In the genomic region with DNA sequence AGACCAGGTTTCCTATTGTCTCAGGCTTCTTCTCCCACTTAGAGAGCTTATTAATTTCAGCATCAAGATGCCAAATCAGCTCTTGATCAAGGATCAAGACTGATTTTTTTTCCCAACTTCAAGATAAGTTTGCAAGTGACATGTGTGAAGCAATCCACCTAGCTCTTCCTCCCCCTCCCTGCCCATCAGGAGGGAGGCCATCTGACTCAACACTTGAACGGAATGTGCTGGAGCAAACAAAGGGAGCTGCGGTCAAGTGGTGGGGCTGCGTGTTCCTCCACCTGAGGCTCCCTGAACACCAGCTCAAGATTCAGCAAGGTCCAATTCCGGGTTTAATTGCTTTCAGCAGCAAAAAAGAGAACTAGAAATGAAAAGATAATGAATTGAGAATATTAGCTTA, we compare ENCODE assay signal across 15 cellular contexts. TPM values are rescaled to one million over a fixed set of nuclear protein-coding genes. Genes with fewer than 3 reads are reported as not detected.
A peak's percentile ranks its signal among the peaks of the same experiment; 100 is the strongest.
DNase-seq lines count a peak whose midpoint lies in the region; ATAC-seq, FAIRE-seq and TF ChIP-seq lines count a peak whose summit lies in the region.
"Had no signal": no experiment of that assay in that cellular context is flagged by ENCODE, and none has a peak within 500 bp of the region (broad histone marks: within the 10 kb centered on the region; RNA-seq: fewer than 3 reads in every experiment).

No MANE protein-coding gene starts in this region.

- H3K23me2 ChIP-seq in H1 (ENCODE audit: low read depth, low read length): no peaks in the 10 kb centered on the region

- no peak overlapping the region for H2AK5ac ChIP-seq in H1 (ENCODE audit: low read depth, low read length)

- WGBS in H1 (ENCODE audit: extremely low coverage in 1 of 2, insufficient coverage in 1 of 2, insufficient read length in 1 of 2, insufficient replicate concordance in 2 of 2, low coverage in 1 of 2, low lambda C conversion rate in 2 of 2, missing lambda C conversion rate in 1 of 2), 2 experiments: 95% methylated on average over 4 of the region's 4 CpGs; no CpG with 5 or more reads in 1 of the 2 experiments
- WGBS in prostate gland: 52% methylated on average over 4 of the region's 4 CpGs

- H3K9ac ChIP-seq in H1 (replicated peaks in 1 of 4; ENCODE audit: extremely low read depth in 1 of 4, low read depth in 3 of 4, low read length in 3 of 4) (no peak overlapping the region), neural progenitor cell (no peak overlapping the region)

- no peak overlapping the region for H2BK120ac ChIP-seq in H1 (replicated peaks; ENCODE audit: low read depth, low read length)

- intact Hi-C loops in prostate gland (cut with DNase I): loop anchor here (5.0 to 10.0 kb wide), 3 partner anchors 92 to 427 kb away; partner anchors contain the start of gene VSTM2L

- no peak overlapping the region for H2BK20ac ChIP-seq in H1 (ENCODE audit: low read length)

- no peaks in the 10 kb centered on the region for H3K9me3 Mint-ChIP-seq in neural progenitor cell
- H3K9me3 Mint-ChIP-seq: activated naive CD8-positive, alpha-beta T cell treated with anti-CD3 and anti-CD28 coated beads, Interleukin-2, amount 50 U/mL, for 24 hours had no signal

- peaks cover 6% of the 10 kb centered on the region for H3F3A ChIP-seq in neural progenitor cell (ENCODE audit: low read depth)

- H4K91ac ChIP-seq in H1 (replicated peaks; ENCODE audit: insufficient read length, low read length): no peak overlapping the region

- no peak for TF ChIP-seq CTCF in H1 (IDR thresholded peaks at IDR 0.05; ENCODE audit: control extremely low read depth in 1 of 3, insufficient read depth in 1 of 3, low read depth in 1 of 3, low read length in 3 of 3)
- no peak for TF ChIP-seq CTCF in prostate gland (IDR thresholded peaks at IDR 0.05)
- TF ChIP-seq CTCF in neural progenitor cell (IDR thresholded peaks at IDR 0.05): no peak

- FAIRE-seq in H1 (lab: Jason Lieb, UNC): no peak

- H3K14ac ChIP-seq in H1 (ENCODE audit: insufficient read length): no peak overlapping the region

- H3K9me3 ChIP-seq in H1 (ENCODE audit: insufficient read depth in 2 of 2, low read depth in 1 of 2, low read length in 1 of 2) (no peaks in the 10 kb centered on the region), prostate gland (no peaks in the 10 kb centered on the region), neural progenitor cell (ENCODE audit: low read depth) (no peaks in the 10 kb centered on the region)
- H3K9me3 ChIP-seq: thoracic aorta had no signal

- H4K20me1 ChIP-seq in H1 (replicated peaks in 1 of 2; ENCODE audit: control insufficient read depth in 1 of 2, insufficient read depth in 2 of 2, low read length in 2 of 2): peaks cover 3 to 10% of the 10 kb centered on the region in 2 experiments
- no peaks in the 10 kb centered on the region for H4K20me1 ChIP-seq in neural progenitor cell (ENCODE audit: low read depth)

- no peak overlapping the region for H3K23ac ChIP-seq in H1 (ENCODE audit: insufficient read length)

- TF ChIP-seq EP300 in H1 (IDR thresholded peaks at IDR 0.05; ENCODE audit: borderline replicate concordance in 1 of 2, low read depth in 2 of 2, low read length in 2 of 2): no peak

- H3K79me1 ChIP-seq in H1 (ENCODE audit: low read depth, low read length): no peaks in the 10 kb centered on the region; the same call in 1 of the 2 replicates

- H3K4ac ChIP-seq in H1 (replicated peaks; ENCODE audit: insufficient read length, low read depth, low read length): no peak overlapping the region

- CTCF ChIA-PET in H1 (lab: Charles Lee; ENCODE audit: partially characterized antibody): interaction anchor here (0.9 to 5.3 kb wide), 14 partner anchors 11 to 432 kb away, joined by 3 to 32 read pairs (median 8); partner anchors contain the start of gene VSTM2L

- ATAC-seq in HG02840 (IDR thresholded peaks at IDR 0.05; ENCODE audit: low FRiP score, unreplicated experiment) (no peak), HG03095 (IDR thresholded peaks at IDR 0.05; ENCODE audit: unreplicated experiment) (no peak)
- ATAC-seq: activated naive CD8-positive, alpha-beta T cell treated with anti-CD3 and anti-CD28 coated beads, Interleukin-2, amount 50 U/mL, for 24 hours; esophagus mucosa; left colon had no signal

- H3K27ac ChIP-seq in H1 (ENCODE audit: low read depth, low read length) (no peak overlapping the region), prostate gland (no peak overlapping the region), neural progenitor cell (no peak overlapping the region)
- H3K27ac ChIP-seq: thoracic aorta had no signal

- H3K4me2 ChIP-seq in H1 (ENCODE audit: insufficient read depth in 1 of 2, low read depth in 2 of 2, low read length in 2 of 2) (no peak overlapping the region), neural progenitor cell (no peak overlapping the region)

- no peaks in the 10 kb centered on the region for H3K27me3 Mint-ChIP-seq in neural progenitor cell (ENCODE audit: insufficient read depth, low read depth)
- H3K27me3 Mint-ChIP-seq: activated naive CD8-positive, alpha-beta T cell treated with anti-CD3 and anti-CD28 coated beads, Interleukin-2, amount 50 U/mL, for 24 hours had no signal

- H4K8ac ChIP-seq in H1 (ENCODE audit: extremely low read depth, insufficient read depth, low read length): no peak overlapping the region

- H3K36me3 ChIP-seq in H1 (ENCODE audit: control insufficient read depth in 2 of 4, insufficient read depth in 4 of 4, low read length in 3 of 4): peaks cover 12 to 62% (median 43%) of the 10 kb centered on the region in 4 experiments
- H3K36me3 ChIP-seq in prostate gland: no peaks in the 10 kb centered on the region
- H3K36me3 ChIP-seq in neural progenitor cell: peaks cover 5% of the 10 kb centered on the region

- H3K4me1 ChIP-seq in H1 (replicated peaks in 1 of 4; ENCODE audit: control insufficient read depth in 3 of 4, insufficient read depth in 4 of 4, low read length in 3 of 4) (no peaks in the 10 kb centered on the region; a peak in 2 of 7 replicates), prostate gland (replicated peaks) (peaks cover 33% of the 10 kb centered on the region), neural progenitor cell (no peaks in the 10 kb centered on the region)

- H3K79me2 ChIP-seq in H1 (ENCODE audit: control insufficient read depth in 1 of 2, insufficient read depth in 2 of 2, low read length in 2 of 2) (no peaks in the 10 kb centered on the region), neural progenitor cell (ENCODE audit: low read depth) (no peaks in the 10 kb centered on the region)

- no peak for TF ChIP-seq POLR2A in H1 (IDR thresholded peaks at IDR 0.05; ENCODE audit: control extremely low read depth in 1 of 2, low read depth in 2 of 2, low read length in 2 of 2)
- no peak for TF ChIP-seq POLR2A in prostate gland (IDR thresholded peaks at IDR 0.05)

- DNase-seq in GM03348 (ENCODE audit: low spot score) (peak; percentile 42), NCI-H510A treated with DMSO at 0.1 percent for 48 hours (lab: John Stamatoyannopoulos, UW) (peak; percentile 48), H1 (ENCODE audit: low read depth in 1 of 2, low spot score in 2 of 2) (no peak), prostate gland (ENCODE audit: low spot score) (peak; percentile 21), neural progenitor cell (ENCODE audit: low spot score) (no peak), NCI-H2196 treated with DMSO at 0.1 percent for 48 hours (lab: John Stamatoyannopoulos, UW; ENCODE audit: unreplicated experiment) (no peak)
- DNase-seq: activated CD8-positive, alpha-beta memory T cell treated with anti-CD3 and anti-CD28 coated beads for 24 hours; activated naive CD8-positive, alpha-beta T cell treated with anti-CD3 and anti-CD28 coated beads, Interleukin-2, amount 50 U/mL, for 24 hours; DND-41; Karpas-422; left colon had no signal

- H3K18ac ChIP-seq in H1 (ENCODE audit: extremely low read depth, low read length): no peak overlapping the region

- H3K4me3 Mint-ChIP-seq in neural progenitor cell: no peak overlapping the region
- H3K4me3 Mint-ChIP-seq: activated naive CD8-positive, alpha-beta T cell treated with anti-CD3 and anti-CD28 coated beads, Interleukin-2, amount 50 U/mL, for 24 hours had no signal

- POLR2A ChIA-PET in H1 (lab: Charles Lee; ENCODE audit: partially characterized antibody): interaction anchor here (0.7 kb wide), 1 partner anchor 662 kb away, joined by 3 read pairs; no protein-coding TSS in a partner anchor

- H2BK5ac ChIP-seq in H1 (ENCODE audit: low read depth, low read length): no peak overlapping the region

- no peaks in the 10 kb centered on the region for H3K27me3 ChIP-seq in H1 (replicated peaks in 1 of 4; ENCODE audit: control insufficient read depth in 3 of 4, extremely low read depth in 1 of 4, insufficient read depth in 3 of 4, low read length in 3 of 4)
- no peaks in the 10 kb centered on the region for H3K27me3 ChIP-seq in prostate gland (replicated peaks; ENCODE audit: insufficient read depth)
- no peaks in the 10 kb centered on the region for H3K27me3 ChIP-seq in neural progenitor cell

- H2AFZ ChIP-seq in H1 (ENCODE audit: low read length) (no peak overlapping the region), neural progenitor cell (replicated peaks) (no peak overlapping the region)

- no peak overlapping the region for H2BK15ac ChIP-seq in H1 (ENCODE audit: low read length)

- TF ChIP-seq RAD21 in H1 (IDR thresholded peaks at IDR 0.05 in 1 of 2, conservative IDR thresholded peaks at IDR 0.05 in 1 of 2; ENCODE audit: low read depth in 2 of 2, low read length in 2 of 2): no peak

- H3K56ac ChIP-seq in H1 (replicated peaks; ENCODE audit: insufficient read length, low read depth, low read length): no peak overlapping the region

- H2BK12ac ChIP-seq in H1 (ENCODE audit: low read depth, low read length): no peak overlapping the region

- H3K36me3 Mint-ChIP-seq in neural progenitor cell: peaks cover 23% of the 10 kb centered on the region

- no peak overlapping the region for H3K4me3 ChIP-seq in H1 (ENCODE audit: extremely low read depth in 1 of 4, insufficient read depth in 2 of 4, low read depth in 3 of 4, low read length in 4 of 4)
- H3K4me3 ChIP-seq in prostate gland: no peak overlapping the region
- H3K4me3 ChIP-seq in neural progenitor cell: no peak overlapping the region
- H3K4me3 ChIP-seq: thoracic aorta had no signal

- no peak overlapping the region for H3K27ac Mint-ChIP-seq in neural progenitor cell
- H3K27ac Mint-ChIP-seq: activated naive CD8-positive, alpha-beta T cell treated with anti-CD3 and anti-CD28 coated beads, Interleukin-2, amount 50 U/mL, for 24 hours had no signal

- H4K5ac ChIP-seq in H1 (ENCODE audit: insufficient read length, low read depth, low read length): no peak overlapping the region

- H3K4me1 Mint-ChIP-seq in neural progenitor cell: peaks cover 26% of the 10 kb centered on the region

RNA-seq across cellular contexts. Expression of gene TTI1, which starts 38.7 kb away (rescaled TPM):
- 47.0 TPM in 2 replicates for total RNA-seq in H1 (2021; fragmentation: NEBNext Ultra II Directional; extraction: Animal tissue kit (Norgen Biotek cat#: 25700))
- 34.1 and 38.7 TPM in 2 replicates for polyA plus RNA-seq in H1 (2011; rRNA removed)
- 36.0 TPM for polyA plus RNA-seq in H1 (2011; cell fraction: cytosol; rRNA removed)
- 46.9 TPM for polyA plus RNA-seq in H1 (2011; cell fraction: nucleus; rRNA removed)
- 38.2 to 42.6 TPM (median 41.6 TPM) in 4 replicates for polyA plus RNA-seq in H1 (2012, experiment 1 of 2)
- polyA plus RNA-seq in H1 (2012, experiment 2 of 2): 9.6 TPM
- 27.7 TPM for polyA plus RNA-seq in H1 (2013, experiment 1 of 2)
- 26.1 TPM for polyA plus RNA-seq in H1 (2013, experiment 2 of 2)
- 107 and 112 TPM in 2 replicates for polyA minus RNA-seq in H1 (2011; rRNA and poly(A)+ RNA removed)
- polyA minus RNA-seq in H1 (2011; cell fraction: cytosol; rRNA and poly(A)+ RNA removed): 39.5 TPM
- 62.0 TPM for polyA minus RNA-seq in H1 (2011; cell fraction: nucleus; rRNA and poly(A)+ RNA removed)
- 10 to 100 TPM; 14.8 to 26.2 TPM for total RNA-seq in prostate gland
- 52.1 and 55.9 TPM in 2 replicates for total RNA-seq in neural progenitor cell (ENCODE audit: low replicate concordance)

RNA-seq across cellular contexts. Expression of gene RPRD1B, which starts 39.0 kb away (rescaled TPM):
- 17.7 and 20.9 TPM in 2 replicates for total RNA-seq in H1 (2021; fragmentation: NEBNext Ultra II Directional; extraction: Animal tissue kit (Norgen Biotek cat#: 25700))
- polyA plus RNA-seq in H1 (2011; rRNA removed): 10.1 and 10.3 TPM in 2 replicates
- polyA plus RNA-seq in H1 (2011; cell fraction: cytosol; rRNA removed): 11.6 TPM
- 12.1 TPM for polyA plus RNA-seq in H1 (2011; cell fraction: nucleus; rRNA removed)
- 9.4 to 14.2 TPM (median 12.0 TPM) in 4 replicates for polyA plus RNA-seq in H1 (2012, experiment 1 of 2)
- polyA plus RNA-seq in H1 (2012, experiment 2 of 2): 6.2 TPM
- polyA plus RNA-seq in H1 (2013, experiment 1 of 2): 15.7 TPM
- polyA plus RNA-seq in H1 (2013, experiment 2 of 2): 16.5 TPM
- polyA minus RNA-seq in H1 (2011; rRNA and poly(A)+ RNA removed): 14.9 and 17.4 TPM in 2 replicates
- polyA minus RNA-seq in H1 (2011; cell fraction: cytosol; rRNA and poly(A)+ RNA removed): 21.7 TPM
- polyA minus RNA-seq in H1 (2011; cell fraction: nucleus; rRNA and poly(A)+ RNA removed): 33.8 TPM
- total RNA-seq in prostate gland (10 to 100 TPM; 21.9 to 27.5 TPM), neural progenitor cell (ENCODE audit: low replicate concordance) (21.6 and 37.7 TPM in 2 replicates)

Comparison
In these comparisons a context has a peak if more than half of its experiments do, and no peak if none do; other contexts are left out.
1. DNase-seq: peak in GM03348 (single experiment), NCI-H510A treated with DMSO at 0.1 percent for 48 hours (single experiment) and prostate gland (single experiment); none in H1 (0 of 2), neural progenitor cell (single experiment) and NCI-H2196 treated with DMSO at 0.1 percent for 48 hours (single experiment).